8 cellular contexts compared by ENCODE assay signal in genomic region chr17:42194133-42194899, GRCh38. TPM values are rescaled to one million over a fixed set of nuclear protein-coding genes. Genes with fewer than 3 reads are reported as not detected.
DNase-seq lines count a peak whose midpoint lies in the region; ATAC-seq and TF ChIP-seq lines count a peak whose summit lies in the region.

Gene GHDC, minus strand, starts transcription at chr17:42194494. Its CDS starts 913 bp downstream, at chr17:42193581.

- no peak for TF ChIP-seq POLR2A in right lobe of liver (IDR thresholded peaks at IDR 0.05)

- H3K27ac Mint-ChIP-seq in activated CD4-positive, alpha-beta T cell treated with anti-CD3 and anti-CD28 coated beads, Interleukin-2, amount 10 ng/mL, durations not matched to agents 7 days and 5 days, result peak within 1 kb of the TSS; percentile 93

- H3K4me3 ChIP-seq in AG04449 (ENCODE audit: low read depth, low read length) (peak within 1 kb of the TSS; percentile 81), right lobe of liver (peak within 1 kb of the TSS; percentile 58 to 82 (median 75))

- peak within 1 kb of the TSS; percentile 62 to 81 (median 77) for H3K27ac ChIP-seq in right lobe of liver

- intact Hi-C loops in right lobe of liver (cut with DNase I), result no loop called here

- H3K4me1 Mint-ChIP-seq in activated CD4-positive, alpha-beta T cell treated with anti-CD3 and anti-CD28 coated beads, Interleukin-2, amount 10 ng/mL, durations not matched to agents 7 days and 5 days, result peaks cover 24% of the 10 kb centered on the region

- 3% methylated on average over 17 of the region's 21 CpGs for WGBS in right lobe of liver (ENCODE audit: insufficient coverage, low coverage, low lambda C conversion rate, missing lambda C conversion rate)

- H3K9me3 ChIP-seq in right lobe of liver, result no peaks in the 10 kb centered on the region

- TF ChIP-seq CTCF in AG04449 (IDR thresholded peaks at IDR 0.05; ENCODE audit: insufficient read depth, low read length, missing control alignments) (no peak), right lobe of liver (IDR thresholded peaks at IDR 0.05) (peak in 1 of 4 donors; percentile 8)

- peak; percentile 79 for ATAC-seq in GM18907 (IDR thresholded peaks at IDR 0.05; ENCODE audit: unreplicated experiment)
- peak; percentile 88 for ATAC-seq in HG03196 (IDR thresholded peaks at IDR 0.05; ENCODE audit: unreplicated experiment)
- ATAC-seq in right lobe of liver, result peak; percentile 93 to 97 (median 96)

- DNase-seq in AG04449 (ENCODE audit: low read depth, low spot score), result peak; percentile 10
- peak; percentile 73 for DNase-seq in NCI-H526 treated with DMSO at 0.1 percent for 48 hours (lab: John Stamatoyannopoulos, UW)
- DNase-seq in activated CD4-positive, alpha-beta T cell treated with anti-CD3 and anti-CD28 coated beads, Interleukin-2, amount 10 ng/mL, durations not matched to agents 7 days and 5 days, result peak; percentile 87
- peak; percentile 80 for DNase-seq in dermis blood vessel endothelial cell
- peak; percentile 80 to 92 (median 89) for DNase-seq in right lobe of liver
- DNase-seq in stimulated activated CD4-positive, alpha-beta T cell treated with anti-CD3 and anti-CD28 coated beads, Interleukin-4, amount 100 ng/mL, for 24 hours, result peak; percentile 84

- H3K27me3 Mint-ChIP-seq in activated CD4-positive, alpha-beta T cell treated with anti-CD3 and anti-CD28 coated beads, Interleukin-2, amount 10 ng/mL, durations not matched to agents 7 days and 5 days, result no peaks in the 10 kb centered on the region

- H3K9me3 Mint-ChIP-seq in activated CD4-positive, alpha-beta T cell treated with anti-CD3 and anti-CD28 coated beads, Interleukin-2, amount 10 ng/mL, durations not matched to agents 7 days and 5 days, result no peaks in the 10 kb centered on the region

- H3K4me3 Mint-ChIP-seq in activated CD4-positive, alpha-beta T cell treated with anti-CD3 and anti-CD28 coated beads, Interleukin-2, amount 10 ng/mL, durations not matched to agents 7 days and 5 days, result peak within 1 kb of the TSS; percentile 83

- CTCF ChIA-PET in AG04449 (lab: Yijun Ruan, JAX), result interaction anchor here (1.0 to 4.1 kb wide), 7 partner anchors 10 to 262 kb away, joined by 3 to 44 read pairs (median 7); partner anchors contain the start of genes HCRT and KCNH4
- CTCF ChIA-PET in activated CD4-positive, alpha-beta T cell treated with anti-CD3 and anti-CD28 coated beads, Interleukin-2, amount 10 ng/mL, durations not matched to agents 7 days and 5 days (lab: Charles Lee), result interaction anchor here (0.8 to 3.2 kb wide), 10 partner anchors 10 to 1561 kb away, joined by 3 to 33 read pairs (median 4); partner anchors contain the start of genes CAVIN1, DNAJC7, HCRT and KCNH4

- POLR2A ChIA-PET in AG04449 (lab: Yijun Ruan, JAX), result no interaction called here
- POLR2A ChIA-PET in activated CD4-positive, alpha-beta T cell treated with anti-CD3 and anti-CD28 coated beads, Interleukin-2, amount 10 ng/mL, durations not matched to agents 7 days and 5 days (lab: Charles Lee), result interaction anchor here (1.0 to 1.3 kb wide), 4 partner anchors 8 to 209 kb away, joined by 3 to 5 read pairs (median 4); no protein-coding TSS in a partner anchor

- H3K36me3 Mint-ChIP-seq in activated CD4-positive, alpha-beta T cell treated with anti-CD3 and anti-CD28 coated beads, Interleukin-2, amount 10 ng/mL, durations not matched to agents 7 days and 5 days (ENCODE audit: low read depth), result peaks cover 5% of the 10 kb centered on the region

- H3K27me3 ChIP-seq in right lobe of liver, result no peaks in the 10 kb centered on the region

- peaks cover 0 to 13% (median 2%) of the 10 kb centered on the region in 4 donors for H3K4me1 ChIP-seq in right lobe of liver

- no peaks in the 10 kb centered on the region for H3K36me3 ChIP-seq in right lobe of liver

RNA-seq across cellular contexts. Expression of gene GHDC, which starts in this region (rescaled TPM):
- 10 to 100 TPM; 15.3 to 15.5 TPM for total RNA-seq in activated CD4-positive, alpha-beta T cell treated with anti-CD3 and anti-CD28 coated beads, Interleukin-2, amount 10 ng/mL, durations not matched to agents 7 days and 5 days
- total RNA-seq in dermis blood vessel endothelial cell (28.6 and 36.5 TPM in 2 replicates), right lobe of liver (10 to 100 TPM in 5 of 6 experiments, 1 to 10 TPM in 1; 8.8 to 23.9 (median 12.8) TPM)

Comparison
In these comparisons a context has a peak if more than half of its experiments do, and no peak if none do; other contexts are left out.
1. Peak in every context shown above with its lines: DNase-seq, ATAC-seq, H3K4me3 ChIP-seq and H3K27ac ChIP-seq.
2. DNase-seq: peak in every context shown above with its lines; median percentile 89 in right lobe of liver; 87 in activated CD4-positive, alpha-beta T cell treated with anti-CD3 and anti-CD28 coated beads, Interleukin-2, amount 10 ng/mL, durations not matched to agents 7 days and 5 days; 84 in stimulated activated CD4-positive, alpha-beta T cell treated with anti-CD3 and anti-CD28 coated beads, Interleukin-4, amount 100 ng/mL, for 24 hours; 80 in dermis blood vessel endothelial cell; 73 in NCI-H526 treated with DMSO at 0.1 percent for 48 hours; 10 in AG04449.